Comparison of ENCODE assay signal across 8 cellular contexts in the genomic region with DNA sequence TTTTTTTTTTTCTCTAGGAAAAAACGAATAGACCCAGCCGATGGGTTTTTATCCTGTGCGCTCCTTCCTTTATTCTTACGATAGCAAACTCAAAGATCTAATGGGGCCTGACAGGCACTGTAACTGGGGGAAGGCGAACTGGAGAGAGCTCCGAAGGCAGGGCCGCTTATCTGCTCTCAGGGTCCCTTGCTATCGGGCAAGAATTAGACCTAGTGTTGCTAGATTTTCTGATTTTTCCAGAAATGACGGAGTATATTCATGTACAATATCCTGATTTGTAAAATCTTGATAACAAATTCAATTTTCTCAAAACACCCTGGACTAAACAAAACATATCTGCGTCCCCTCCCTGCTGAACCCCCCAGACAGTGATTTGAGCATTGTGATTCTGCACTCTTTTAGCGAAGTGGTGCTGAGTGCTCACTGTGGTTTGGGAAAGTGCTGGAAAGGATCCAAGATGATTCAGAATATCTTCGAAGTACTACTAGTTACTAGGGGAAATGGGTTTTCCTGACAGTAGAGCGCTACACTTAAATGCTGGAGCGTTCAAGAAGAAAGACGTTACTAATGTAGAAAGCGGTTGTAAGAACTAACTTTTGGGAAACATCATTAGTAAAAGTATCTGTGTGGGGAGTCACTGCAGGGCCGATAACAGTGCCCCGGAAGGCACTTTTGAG. TPM values are rescaled to one million over a fixed set of nuclear protein-coding genes. Genes with fewer than 3 reads are reported as not detected.
DNase-seq lines count a peak whose midpoint lies in the region; ATAC-seq and TF ChIP-seq lines count a peak whose summit lies in the region.

No MANE protein-coding gene starts in this region.

- H3K27ac ChIP-seq in Peyer's patch: peak overlapping the region; percentile 57 to 88 (median 78)

- peaks cover 0 to 8% (median 0%) of the 10 kb centered on the region in 3 donors for H3K36me3 Mint-ChIP-seq in naive thymus-derived CD8-positive, alpha-beta T cell

- H3K27ac Mint-ChIP-seq in naive thymus-derived CD8-positive, alpha-beta T cell: no peak overlapping the region

- TF ChIP-seq CTCF in Peyer's patch (IDR thresholded peaks at IDR 0.05): no peak

- no peaks in the 10 kb centered on the region for H3K36me3 ChIP-seq in Peyer's patch

- DNase-seq in H4 (ENCODE audit: low spot score): peak; percentile 26
- no peak for DNase-seq in Peyer's patch
- peak; percentile 59 for DNase-seq in fibroblast of gingiva (ENCODE audit: low read depth)
- no peak for DNase-seq in naive thymus-derived CD8-positive, alpha-beta T cell
- DNase-seq in NOMO-1 treated with dmso at 0.1 percent for 144 hours (lab: John Stamatoyannopoulos, UW; ENCODE audit: unreplicated experiment): no peak
- no peak for DNase-seq in stimulated activated CD4-positive, alpha-beta T cell treated with anti-CD3 and anti-CD28 coated beads, Interleukin-15, amount 100 ng/mL, for 24 hours
- DNase-seq in T-helper 1 cell: no peak

- no peak for TF ChIP-seq POLR2A in Peyer's patch (IDR thresholded peaks at IDR 0.05)

- peaks cover 37 to 89% (median 61%) of the 10 kb centered on the region in 5 donors for H3K27me3 Mint-ChIP-seq in naive thymus-derived CD8-positive, alpha-beta T cell

- H3K27me3 ChIP-seq in Peyer's patch: no peaks in the 10 kb centered on the region

- POLR2A ChIA-PET in naive thymus-derived CD8-positive, alpha-beta T cell (lab: Charles Lee): no interaction called here

- H3K9me3 ChIP-seq in Peyer's patch: no peaks in the 10 kb centered on the region

- H3K4me1 ChIP-seq in Peyer's patch: peaks cover 0 to 24% (median 3%) of the 10 kb centered on the region in 4 donors

- H3K4me1 Mint-ChIP-seq in naive thymus-derived CD8-positive, alpha-beta T cell: peaks cover 4 to 16% (median 12%) of the 10 kb centered on the region in 4 donors

- peak overlapping the region; percentile 34 to 81 (median 65) for H3K4me3 ChIP-seq in Peyer's patch

- H3K4me3 Mint-ChIP-seq in naive thymus-derived CD8-positive, alpha-beta T cell: peak overlapping the region; percentile 46 to 82 (median 74)

- no peak for ATAC-seq in naive thymus-derived CD8-positive, alpha-beta T cell
- no peak for ATAC-seq in GM18498 (IDR thresholded peaks at IDR 0.05; ENCODE audit: unreplicated experiment)

- H3K9me3 Mint-ChIP-seq in naive thymus-derived CD8-positive, alpha-beta T cell: peaks cover 0 to 3% (median 0%) of the 10 kb centered on the region in 9 donors

RNA-seq across cellular contexts. Expression of gene STXBP6, which starts 0.7 kb away (rescaled TPM):
- total RNA-seq in H4 (2014; rRNA removed; shearing (Covaris generic)): 22.3 and 22.8 TPM in 2 replicates
- total RNA-seq in Peyer's patch: 10 to 100 TPM; 10.7 to 62.8 (median 55.9) TPM
- total RNA-seq in naive thymus-derived CD8-positive, alpha-beta T cell: not detected
- polyA plus RNA-seq in naive thymus-derived CD8-positive, alpha-beta T cell: under 1 TPM in 1 of 3 donors, not detected in 2; 0.61 TPM

Comparison
In these comparisons a context has a peak if more than half of its experiments do, and no peak if none do; other contexts are left out.
1. DNase-seq: peak in H4 (single experiment) and fibroblast of gingiva (single experiment); none in Peyer's patch (0 of 3), naive thymus-derived CD8-positive, alpha-beta T cell (0 of 10), NOMO-1 treated with dmso at 0.1 percent for 144 hours (single experiment), stimulated activated CD4-positive, alpha-beta T cell treated with anti-CD3 and anti-CD28 coated beads, Interleukin-15, amount 100 ng/mL, for 24 hours (single experiment) and T-helper 1 cell (0 of 5).
2. RNA of gene STXBP6, which starts 0.7 kb away (total RNA-seq): 10.7 to 62.8 TPM in Peyer's patch and 22.3 to 22.8 TPM in H4; not detected in naive thymus-derived CD8-positive, alpha-beta T cell; every median in the first group is over 10 times any median in the second.